ENCODE assay signal across 14 cellular contexts in the genomic region with DNA sequence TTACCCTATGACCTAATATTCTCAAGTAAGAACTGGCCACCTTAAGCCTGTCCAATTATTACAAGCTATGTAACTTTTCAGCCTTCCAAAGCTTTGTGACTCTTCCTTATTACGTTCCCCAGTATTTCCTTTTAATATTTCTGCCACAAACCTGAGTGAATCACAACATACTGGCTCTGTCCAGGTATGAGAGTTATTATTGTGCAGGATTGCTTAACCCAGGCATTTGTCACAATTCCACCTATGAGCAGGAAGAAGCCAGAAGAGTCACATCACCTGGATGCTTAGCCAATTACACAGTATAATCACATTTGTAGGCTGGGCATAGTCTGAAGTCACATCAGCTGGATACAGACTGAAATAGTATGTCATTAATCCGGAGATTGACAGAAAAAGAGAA. TPM values are rescaled to one million over a fixed set of nuclear protein-coding genes. Genes with fewer than 3 reads are reported as not detected.
"Had no signal": no experiment of that assay in that cellular context is flagged by ENCODE, and none has a peak within 500 bp of the region (broad histone marks: within the 10 kb centered on the region; RNA-seq: fewer than 3 reads in every experiment).

No MANE protein-coding gene starts in this region.

RNA-seq across cellular contexts. Expression of a gene that starts 8.6 kb away (rescaled TPM):
- total RNA-seq: stomach, subcutaneous adipose tissue, temporal lobe, thoracic aorta, thyroid gland, tibial nerve, transverse colon, upper lobe of left lung, upper lobe of right lung, ureter, urinary bladder, uterus, vagina had no signal
- polyA plus RNA-seq: stomach, thymus, urinary bladder had no signal
